Comparison of ENCODE assay signal across 2 cellular contexts in the genomic region with DNA sequence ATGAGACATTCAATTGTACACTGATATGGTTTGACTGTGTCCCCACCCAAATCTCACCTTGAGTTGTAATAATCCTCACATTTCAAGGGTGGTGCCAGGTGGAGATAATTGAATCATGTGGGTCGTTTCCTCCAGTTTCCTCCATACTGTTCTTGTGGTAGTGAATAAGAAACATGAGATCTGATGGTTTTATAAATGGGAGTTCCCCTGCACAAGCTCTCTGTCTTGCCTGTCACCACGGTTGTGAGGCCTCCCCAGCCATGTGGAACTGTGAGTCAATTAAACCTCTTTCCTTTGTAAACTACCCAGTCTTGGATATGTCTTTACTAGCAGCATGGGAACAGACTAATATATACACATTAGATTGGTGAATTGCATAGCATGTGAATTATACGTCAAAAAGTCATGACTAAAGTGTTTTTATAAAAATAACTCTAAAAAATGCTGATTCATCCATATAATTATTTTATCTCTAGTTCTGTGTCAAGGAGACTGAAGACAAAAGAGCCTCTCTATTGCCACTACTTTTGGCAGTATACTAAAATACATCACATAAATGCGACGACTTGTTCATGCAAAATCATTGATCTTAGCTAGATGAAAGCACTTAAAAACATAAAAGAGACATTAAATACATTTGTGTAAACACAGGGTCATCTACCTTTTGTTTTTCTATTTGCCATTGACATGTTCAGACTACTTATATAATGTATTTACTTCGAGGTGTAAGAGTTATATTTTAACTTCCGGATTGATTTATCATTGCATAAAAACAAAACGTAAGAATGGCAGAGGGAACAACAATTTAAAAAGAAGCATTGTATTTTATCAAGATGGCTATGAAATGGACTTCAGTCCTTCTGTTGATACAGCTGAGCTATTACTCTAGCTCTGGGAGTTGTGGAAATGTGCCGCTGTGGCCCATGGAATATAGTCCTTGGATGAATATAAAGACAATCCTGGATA.
A peak's percentile ranks its signal among the peaks of the same experiment; 100 is the strongest.
TF ChIP-seq lines count a peak whose summit lies in the region.

No MANE protein-coding gene starts in this region.

TF ChIP-seq in A549, 52 proteins besides CTCF, POLR2A, EP300 and RAD21:
- TF ChIP-seq CBX8 (IDR thresholded peaks at IDR 0.05), result no peak
- TF ChIP-seq MAFK (IDR thresholded peaks at IDR 0.05; ENCODE audit: partially characterized antibody), result peak; percentile 72

TF ChIP-seq in WTC11, 78 proteins besides CTCF, POLR2A, EP300 and RAD21:
- TF ChIP-seq OVOL2 (CRISPR knock-in tag; IDR thresholded peaks at IDR 0.05; ENCODE audit: borderline replicate concordance) (no peak), ZNF317 (CRISPR knock-in tag; IDR thresholded peaks at IDR 0.05; ENCODE audit: borderline replicate concordance, low read depth) (no peak), KAT7 (CRISPR knock-in tag; IDR thresholded peaks at IDR 0.05; ENCODE audit: borderline replicate concordance) (no peak)
